ENCODE assay signal across 8 cellular contexts in the genomic region with DNA sequence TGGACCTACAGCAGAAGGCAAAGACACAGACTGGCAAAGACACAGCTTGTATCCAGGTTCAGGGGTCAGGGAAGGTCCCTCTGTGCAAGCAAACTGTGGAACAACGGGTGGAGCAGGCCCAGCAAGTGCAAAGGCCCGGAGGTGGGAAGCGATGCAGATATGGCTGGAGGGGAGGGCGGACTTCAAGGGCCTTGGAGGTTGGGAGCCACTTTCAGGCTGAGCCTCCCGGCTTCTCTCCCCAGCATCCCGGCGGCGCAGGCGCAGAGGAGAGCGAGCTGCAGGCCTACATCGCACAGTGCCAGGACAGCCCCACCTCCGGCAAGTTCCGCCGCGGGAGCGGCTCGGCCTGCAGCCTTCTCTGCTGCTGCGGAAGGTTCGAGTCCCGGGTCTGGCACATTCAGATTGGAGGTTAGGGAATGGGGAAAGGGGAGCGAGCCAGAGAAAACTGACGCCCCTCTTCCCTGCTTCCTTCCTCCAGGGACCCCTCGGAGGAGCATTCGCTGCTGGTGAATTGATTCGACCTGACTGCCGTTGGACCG. TPM values are rescaled to one million over a fixed set of nuclear protein-coding genes. Genes with fewer than 3 reads are reported as not detected.
DNase-seq lines count a peak whose midpoint lies in the region; ATAC-seq and TF ChIP-seq lines count a peak whose summit lies in the region.

No MANE protein-coding gene starts in this region.

- H3K4me3 ChIP-seq in HCT116 (replicated peaks in 1 of 2; ENCODE audit: low read depth in 1 of 2, low read length in 2 of 2) (peak overlapping the region; percentile 95 to 96), cardiac muscle cell (peak overlapping the region; percentile 71), ovary (peak overlapping the region; percentile 54)

- no peaks in the 10 kb centered on the region for H3K9me3 Mint-ChIP-seq in activated T-helper 2 cell treated with anti-CD3 and anti-CD28 coated beads, Interferon-gamma antibody, Interleukin-2, Interleukin-4, amounts not matched to agents 10 μg/mL and 5 μg/mL and 100 μg/mL, durations not matched to agents 14 hours and 24 hours and 36 hours

- TF ChIP-seq EP300 in ovary (IDR thresholded peaks at IDR 0.05), result no peak

- BruUV-seq in HCT116 (replicated peaks; lab: Mats Ljungman, UMichigan), result no TSS peak

- H3K4me1 Mint-ChIP-seq in activated T-helper 2 cell treated with anti-CD3 and anti-CD28 coated beads, Interferon-gamma antibody, Interleukin-2, Interleukin-4, amounts not matched to agents 10 μg/mL and 5 μg/mL and 100 μg/mL, durations not matched to agents 14 hours and 24 hours and 36 hours (ENCODE audit: low read depth), result peaks cover 18% of the 10 kb centered on the region

- peak overlapping the region; percentile 94 for H3K4me3 Mint-ChIP-seq in activated T-helper 2 cell treated with anti-CD3 and anti-CD28 coated beads, Interferon-gamma antibody, Interleukin-2, Interleukin-4, amounts not matched to agents 10 μg/mL and 5 μg/mL and 100 μg/mL, durations not matched to agents 14 hours and 24 hours and 36 hours (ENCODE audit: low read depth)

- H3K9me3 ChIP-seq in HCT116 (ENCODE audit: control insufficient read depth in 1 of 2, insufficient read depth in 1 of 2, low read depth in 1 of 2, low read length in 2 of 2) (no peaks in the 10 kb centered on the region), cardiac muscle cell (ENCODE audit: low read depth) (no peaks in the 10 kb centered on the region), ovary (no peaks in the 10 kb centered on the region)

- RAD21 ChIA-PET in HCT116 (lab: Charles Lee; ENCODE audit: low non-redundant PET in 1 of 2, low total read pairs in 2 of 2, uncharacterized antibody in 2 of 2, unreplicated experiment in 2 of 2), result no interaction called here

- no peak for TF ChIP-seq CTCF in HCT116 (IDR thresholded peaks at IDR 0.05 in 2 of 3, conservative IDR thresholded peaks at IDR 0.05 in 1 of 3; ENCODE audit: borderline replicate concordance in 1 of 3, insufficient read depth in 1 of 3, low read depth in 2 of 3, low read length in 2 of 3)
- TF ChIP-seq CTCF in cardiac muscle cell (IDR thresholded peaks at IDR 0.05; ENCODE audit: low read depth, low read length), result no peak
- TF ChIP-seq CTCF in ovary (IDR thresholded peaks at IDR 0.05), result no peak

- POLR2A ChIA-PET in HCT116 (lab: Charles Lee), result no interaction called here

- no peaks in the 10 kb centered on the region for H3K27me3 ChIP-seq in HCT116 (ENCODE audit: insufficient read depth, low read length)
- H3K27me3 ChIP-seq in cardiac muscle cell, result no peaks in the 10 kb centered on the region
- H3K27me3 ChIP-seq in ovary, result no peaks in the 10 kb centered on the region

- H3K36me3 ChIP-seq in HCT116 (ENCODE audit: control insufficient read depth in 1 of 2, insufficient read depth in 2 of 2, low read length in 2 of 2) (peaks cover 0 to 4% of the 10 kb centered on the region in 2 experiments; a peak in 1 of 4 replicates), cardiac muscle cell (no peaks in the 10 kb centered on the region), ovary (no peaks in the 10 kb centered on the region)

- CTCF ChIA-PET in HCT116 (lab: Charles Lee), result no interaction called here

- no peak for TF ChIP-seq RAD21 in HCT116 (IDR thresholded peaks at IDR 0.05; ENCODE audit: low read depth)

- no peaks in the 10 kb centered on the region; the same call in 1 of the 2 replicates for H3K79me2 ChIP-seq in HCT116 (ENCODE audit: insufficient read depth, low read length)

- H3K36me3 Mint-ChIP-seq in activated T-helper 2 cell treated with anti-CD3 and anti-CD28 coated beads, Interferon-gamma antibody, Interleukin-2, Interleukin-4, amounts not matched to agents 10 μg/mL and 5 μg/mL and 100 μg/mL, durations not matched to agents 14 hours and 24 hours and 36 hours (ENCODE audit: low read depth), result peaks cover 14% of the 10 kb centered on the region

- H3K9ac ChIP-seq in HCT116 (ENCODE audit: low read length), result peak overlapping the region; percentile 53; the same call in 1 of the 2 replicates

- H2AFZ ChIP-seq in HCT116 (ENCODE audit: low read depth, low read length, poor library complexity, severe bottlenecking), result no peak overlapping the region

- peak overlapping the region; percentile 81 for H3K27ac ChIP-seq in HCT116 (ENCODE audit: low read depth, low read length)
- peak overlapping the region; percentile 85 for H3K27ac ChIP-seq in cardiac muscle cell
- peak overlapping the region; percentile 16 to 88 for H3K27ac ChIP-seq in ovary

- H4K20me1 ChIP-seq in HCT116 (ENCODE audit: insufficient read depth), result no peaks in the 10 kb centered on the region

- TF ChIP-seq POLR2A in HCT116 (IDR thresholded peaks at IDR 0.05; ENCODE audit: borderline replicate concordance, extremely low read depth, insufficient read depth, insufficient read length) (no peak), ovary (IDR thresholded peaks at IDR 0.05) (no peak)

- H3K27me3 Mint-ChIP-seq in activated T-helper 2 cell treated with anti-CD3 and anti-CD28 coated beads, Interferon-gamma antibody, Interleukin-2, Interleukin-4, amounts not matched to agents 10 μg/mL and 5 μg/mL and 100 μg/mL, durations not matched to agents 14 hours and 24 hours and 36 hours (ENCODE audit: low read depth), result no peaks in the 10 kb centered on the region

- intact Hi-C loops in HCT116 (cut with micrococcal nuclease) (no loop called here), ovary (cut with DNase I) (loop anchor here in 3 of 4 donors (5.0 to 10.0 kb wide), 3 partner anchors 46 to 429 kb away; a partner anchor contains a TSS)
- intact Hi-C loops in activated T-helper 2 cell treated with anti-CD3 and anti-CD28 coated beads, Interferon-gamma antibody, Interleukin-2, Interleukin-4, amounts not matched to agents 10 μg/mL and 5 μg/mL and 100 μg/mL, durations not matched to agents 14 hours and 24 hours and 36 hours (cut with micrococcal nuclease), result no loop called here

- H3K4me1 ChIP-seq in HCT116 (ENCODE audit: control insufficient read depth in 1 of 2, insufficient read depth in 2 of 2, low read length in 2 of 2) (peaks cover 4 to 30% of the 10 kb centered on the region in 2 experiments; a peak in 2 of 4 replicates), cardiac muscle cell (ENCODE audit: low read depth) (no peaks in the 10 kb centered on the region), ovary (ENCODE audit: insufficient read depth) (peaks cover 2% of the 10 kb centered on the region)

- peak overlapping the region; percentile 94 for H3K4me2 ChIP-seq in HCT116 (ENCODE audit: low read length)

- ATAC-seq in HCT116 (no peak), HG03442 (IDR thresholded peaks at IDR 0.05; ENCODE audit: unreplicated experiment) (no peak), GM19455 (IDR thresholded peaks at IDR 0.05; ENCODE audit: unreplicated experiment) (no peak)

- WGBS in ovary, 3 donors, result 13 to 19% (median 16%) methylated on average over 27 of the region's 27 CpGs

- no peak for DNase-seq in HCT116 (ENCODE audit: low read depth, low spot score)
- no peak for DNase-seq in activated T-helper 2 cell treated with anti-CD3 and anti-CD28 coated beads, Interferon-gamma antibody, Interleukin-2, Interleukin-4, amounts not matched to agents 10 μg/mL and 5 μg/mL and 100 μg/mL, durations not matched to agents 14 hours and 24 hours and 36 hours (ENCODE audit: low spot score)
- DNase-seq in cardiac muscle cell (ENCODE audit: low read depth in 1 of 2, low spot score in 1 of 2), result peak in 1 of 2 donors; percentile 79
- DNase-seq in ovary, result peak; percentile 78 to 86 (median 84)
- DNase-seq in NCI-H2107 treated with DMSO at 0.1 percent for 48 hours (lab: John Stamatoyannopoulos, UW; ENCODE audit: unreplicated experiment), result no peak
- no peak for DNase-seq in activated effector memory CD4-positive, alpha-beta T cell treated with anti-CD3 and anti-CD28 coated beads, Interleukin-2, amount 50 U/mL, for 16 hours

- peak overlapping the region; percentile 79 for H3K27ac Mint-ChIP-seq in activated T-helper 2 cell treated with anti-CD3 and anti-CD28 coated beads, Interferon-gamma antibody, Interleukin-2, Interleukin-4, amounts not matched to agents 10 μg/mL and 5 μg/mL and 100 μg/mL, durations not matched to agents 14 hours and 24 hours and 36 hours

- no peaks in the 10 kb centered on the region for H3K9me2 ChIP-seq in HCT116 (ENCODE audit: insufficient read depth)

RNA-seq across cellular contexts. Expression of a gene that starts 2.2 kb away (rescaled TPM):
- total RNA-seq in HCT116 (2021; ENCODE audit: unreplicated experiment) (159 TPM), cardiac muscle cell (48.1 and 56.4 TPM in 2 replicates), ovary (10 to 100 TPM; 31.0 to 69.1 (median 60.1) TPM)
- 84.5 and 99.9 TPM in 2 replicates for polyA plus RNA-seq in HCT116 (2012)
- total RNA-seq in activated T-helper 2 cell treated with anti-CD3 and anti-CD28 coated beads, Interferon-gamma antibody, Interleukin-2, Interleukin-4, amounts not matched to agents 10 μg/mL and 5 μg/mL and 100 μg/mL, durations not matched to agents 14 hours and 24 hours and 36 hours, result 145 and 147 TPM in 2 replicates
- polyA plus RNA-seq in cardiac muscle cell (21.5 and 29.3 TPM in 2 replicates), ovary (10 to 100 TPM; 19.0 to 30.6 TPM)

RNA-seq across cellular contexts. Expression of a gene that starts 10.9 kb away (rescaled TPM):
- 19.1 TPM for total RNA-seq in HCT116 (2021; ENCODE audit: unreplicated experiment)
- polyA plus RNA-seq in HCT116 (2012), result 15.5 and 19.6 TPM in 2 replicates
- 10.3 and 11.2 TPM in 2 replicates for total RNA-seq in activated T-helper 2 cell treated with anti-CD3 and anti-CD28 coated beads, Interferon-gamma antibody, Interleukin-2, Interleukin-4, amounts not matched to agents 10 μg/mL and 5 μg/mL and 100 μg/mL, durations not matched to agents 14 hours and 24 hours and 36 hours
- 5.8 and 6.9 TPM in 2 replicates for total RNA-seq in cardiac muscle cell
- polyA plus RNA-seq in cardiac muscle cell, result 13.7 and 24.7 TPM in 2 replicates
- total RNA-seq in ovary, result 10 to 100 TPM in 6 of 7 donors, 1 to 10 TPM in 1; 9.2 to 18.9 (median 13.6) TPM
- 10 to 100 TPM in 1 of 2 donors, 1 to 10 TPM in 1; 6.1 to 20.4 TPM for polyA plus RNA-seq in ovary

RNA-seq across cellular contexts. Expression of a gene that starts 17.4 kb away (rescaled TPM):
- 20.7 TPM for total RNA-seq in HCT116 (2021; ENCODE audit: unreplicated experiment)
- 20.5 and 21.0 TPM in 2 replicates for polyA plus RNA-seq in HCT116 (2012)
- total RNA-seq in activated T-helper 2 cell treated with anti-CD3 and anti-CD28 coated beads, Interferon-gamma antibody, Interleukin-2, Interleukin-4, amounts not matched to agents 10 μg/mL and 5 μg/mL and 100 μg/mL, durations not matched to agents 14 hours and 24 hours and 36 hours, result 5.3 and 7.9 TPM in 2 replicates
- total RNA-seq in cardiac muscle cell, result 95.1 and 99.6 TPM in 2 replicates
- polyA plus RNA-seq in cardiac muscle cell, result 35.4 and 40.7 TPM in 2 replicates
- total RNA-seq in ovary, result 100 to 1,000 TPM in 2 of 7 donors, 10 to 100 TPM in 5; 55.0 to 112 (median 88.2) TPM
- polyA plus RNA-seq in ovary, result 10 to 100 TPM in 1 of 2 donors, 1 to 10 TPM in 1; 9.2 to 91.7 TPM

RNA-seq across cellular contexts. Expression of a gene that starts 44.5 kb away (rescaled TPM):
- total RNA-seq in HCT116 (2021; ENCODE audit: unreplicated experiment) (6.4 TPM), cardiac muscle cell (5.5 and 6.5 TPM in 2 replicates), ovary (1 to 10 TPM; 2.8 to 5.1 (median 3.7) TPM)
- 4.7 and 5.1 TPM in 2 replicates for polyA plus RNA-seq in HCT116 (2012)
- 1.3 and 2.5 TPM in 2 replicates for total RNA-seq in activated T-helper 2 cell treated with anti-CD3 and anti-CD28 coated beads, Interferon-gamma antibody, Interleukin-2, Interleukin-4, amounts not matched to agents 10 μg/mL and 5 μg/mL and 100 μg/mL, durations not matched to agents 14 hours and 24 hours and 36 hours
- polyA plus RNA-seq in cardiac muscle cell (6.1 and 11.2 TPM in 2 replicates), ovary (1 to 10 TPM in 1 of 2 donors, under 1 TPM in 1; 0.40 to 6.0 TPM)

Comparison
In these comparisons a context has a peak if more than half of its experiments do, and no peak if none do; other contexts are left out.
1. DNase-seq: peak in ovary (5 of 5); none in HCT116 (single experiment), activated T-helper 2 cell treated with anti-CD3 and anti-CD28 coated beads, Interferon-gamma antibody, Interleukin-2, Interleukin-4, amounts not matched to agents 10 μg/mL and 5 μg/mL and 100 μg/mL, durations not matched to agents 14 hours and 24 hours and 36 hours (single experiment), NCI-H2107 treated with DMSO at 0.1 percent for 48 hours (single experiment) and activated effector memory CD4-positive, alpha-beta T cell treated with anti-CD3 and anti-CD28 coated beads, Interleukin-2, amount 50 U/mL, for 16 hours (single experiment).
2. intact Hi-C loops: an anchor here in ovary (5.0 to 10.0 kb wide); none called in HCT116 and activated T-helper 2 cell treated with anti-CD3 and anti-CD28 coated beads, Interferon-gamma antibody, Interleukin-2, Interleukin-4, amounts not matched to agents 10 μg/mL and 5 μg/mL and 100 μg/mL, durations not matched to agents 14 hours and 24 hours and 36 hours.
3. Peak in every context shown above with its lines, with median percentiles within 50 percentile points of each other: H3K27ac ChIP-seq and H3K4me3 ChIP-seq.